19 cellular contexts compared by ENCODE assay signal in genomic region chr11:19853016-19853415, GRCh38.
A peak's percentile ranks its signal among the peaks of the same experiment; 100 is the strongest.
DNase-seq lines count a peak whose midpoint lies in the region; ATAC-seq and TF ChIP-seq lines count a peak whose summit lies in the region.
"Had no signal": no experiment of that assay in that cellular context is flagged by ENCODE, and none has a peak within 500 bp of the region (broad histone marks: within the 10 kb centered on the region; RNA-seq: fewer than 3 reads in every experiment).

No MANE protein-coding gene starts in this region.

- no TSS peak for BruUV-seq in mammary epithelial cell (replicated peaks; lab: Mats Ljungman, UMichigan)

- H3K36me3 ChIP-seq in Karpas-422 (ENCODE audit: insufficient read depth, low read length) (no peaks in the 10 kb centered on the region), mammary epithelial cell (ENCODE audit: insufficient read depth, low read length) (no peaks in the 10 kb centered on the region), left lung (no peaks in the 10 kb centered on the region)
- H3K36me3 ChIP-seq: SJSA1 had no signal

- WGBS in mammary epithelial cell (ENCODE audit: low coverage, missing lambda C conversion rate) = 84% methylated on average over 2 of the region's 2 CpGs

- DNase-seq in DMS 273 (lab: John Stamatoyannopoulos, UW; ENCODE audit: unreplicated experiment) (peak; percentile 33), DMS 273 treated with DMSO at 0.1 percent for 48 hours (lab: John Stamatoyannopoulos, UW) (no peak), Karpas-422 (peak; percentile 50), mammary epithelial cell (peak; percentile 25), myocyte (ENCODE audit: low read depth) (peak; percentile 71), cerebellum (ENCODE audit: low spot score) (no peak), left lung (no peak), A172 (ENCODE audit: low spot score) (no peak)
- DNase-seq: activated CD4-positive, alpha-beta T cell treated with anti-CD3 and anti-CD28 coated beads, Interleukin-2, amount 50 U/mL, for 48 hours; activated naive CD4-positive, alpha-beta T cell; effector memory CD8-positive, alpha-beta T cell; H9; hippocampal formation; NCI-H446; nephron progenitor cell had no signal

- no peak for TF ChIP-seq CTCF in mammary epithelial cell (conservative IDR thresholded peaks at IDR 0.05 in 1 of 2, IDR thresholded peaks at IDR 0.05 in 1 of 2; ENCODE audit: extremely low read depth in 1 of 2, insufficient read depth in 1 of 2, low read depth in 1 of 2, low read length in 2 of 2)
- no peak for TF ChIP-seq CTCF in left lung (IDR thresholded peaks at IDR 0.05)

- ATAC-seq in left lung = no peak
- ATAC-seq: effector memory CD8-positive, alpha-beta T cell had no signal

- no peaks in the 10 kb centered on the region for H3K9me2 ChIP-seq in Karpas-422 (replicated peaks; ENCODE audit: insufficient read depth, low read length)

- H3K4me1 ChIP-seq in Karpas-422 (ENCODE audit: low read length) = peaks cover 16% of the 10 kb centered on the region
- peaks cover 3% of the 10 kb centered on the region for H3K4me1 ChIP-seq in mammary epithelial cell (ENCODE audit: insufficient read depth, low read length)
- H3K4me1 ChIP-seq in left lung = no peaks in the 10 kb centered on the region
- H3K4me1 ChIP-seq: SJSA1 had no signal

- no peak overlapping the region for H3K27ac ChIP-seq in Karpas-422 (ENCODE audit: low read length)
- H3K27ac ChIP-seq in mammary epithelial cell (ENCODE audit: insufficient read depth, low read depth, low read length) = no peak overlapping the region
- H3K27ac ChIP-seq in left lung = no peak overlapping the region
- H3K27ac ChIP-seq: 22Rv1, C4-2B, HL-60, SJSA1 had no signal

- H3K4me2 ChIP-seq in Karpas-422 (ENCODE audit: low read depth, low read length, poor library complexity, severe bottlenecking) (peak overlapping the region; percentile 22), mammary epithelial cell (ENCODE audit: insufficient read depth, low read depth, low read length) (no peak overlapping the region)

- no peak overlapping the region for H3K4me3 ChIP-seq in Karpas-422 (ENCODE audit: low read length)
- H3K4me3 ChIP-seq in mammary epithelial cell (replicated peaks in 1 of 3; ENCODE audit: insufficient read depth in 1 of 3, low read depth in 2 of 3, low read length in 3 of 3) = no peak overlapping the region
- no peak overlapping the region for H3K4me3 ChIP-seq in left lung
- H3K4me3 ChIP-seq: SJSA1 had no signal

- H3K9me3 ChIP-seq in Karpas-422 (ENCODE audit: low read length) = no peaks in the 10 kb centered on the region
- H3K9me3 ChIP-seq in mammary epithelial cell (replicated peaks; ENCODE audit: insufficient read depth, low read length) = no peaks in the 10 kb centered on the region
- no peaks in the 10 kb centered on the region for H3K9me3 ChIP-seq in left lung
- H3K9me3 ChIP-seq: SJSA1 had no signal

- no peak overlapping the region for H3K9ac ChIP-seq in Karpas-422 (ENCODE audit: low read length)
- H3K9ac ChIP-seq in mammary epithelial cell (ENCODE audit: insufficient read depth, low read length) = no peak overlapping the region

- no peak overlapping the region for H2AFZ ChIP-seq in Karpas-422 (ENCODE audit: low read length)
- H2AFZ ChIP-seq in mammary epithelial cell (ENCODE audit: low read depth, low read length) = no peak overlapping the region

- H3K79me2 ChIP-seq in Karpas-422 (ENCODE audit: low read length) = no peaks in the 10 kb centered on the region
- H3K79me2 ChIP-seq in mammary epithelial cell (ENCODE audit: insufficient read depth, low read length) = no peaks in the 10 kb centered on the region

- in situ Hi-C loops in mammary epithelial cell (cut with MboI; ENCODE audit: low sequenced_read_pairs in 2 of 2) = no loop called here

- dilution Hi-C loops in mammary epithelial cell (cut with HindIII; ENCODE audit: low sequenced_read_pairs) = no loop called here

- H4K20me1 ChIP-seq in Karpas-422 (ENCODE audit: insufficient read depth, low read depth, low read length) (no peaks in the 10 kb centered on the region), mammary epithelial cell (ENCODE audit: insufficient read depth, low read length) (no peaks in the 10 kb centered on the region)

- intact Hi-C loops in mammary epithelial cell (cut with micrococcal nuclease) (no loop called here), left lung (cut with DNase I) (no loop called here)

- CTCF ChIA-PET in mammary epithelial cell (lab: Charles Lee; ENCODE audit: low non-redundant PET) = no interaction called here

- H3K27me3 ChIP-seq in Karpas-422 (ENCODE audit: low read length) (no peaks in the 10 kb centered on the region), mammary epithelial cell (ENCODE audit: insufficient read depth, low read length) (no peaks in the 10 kb centered on the region), left lung (no peaks in the 10 kb centered on the region)
- H3K27me3 ChIP-seq: SJSA1 had no signal

Comparison
In these comparisons a context has a peak if more than half of its experiments do, and no peak if none do; other contexts are left out.
1. DNase-seq: peak in DMS 273 (single experiment), Karpas-422 (single experiment), mammary epithelial cell (single experiment) and myocyte (single experiment); none in DMS 273 treated with DMSO at 0.1 percent for 48 hours (single experiment), cerebellum (single experiment), left lung (0 of 2) and A172 (single experiment).